Comparison of ENCODE assay signal across 17 cellular contexts in genomic region chr19:2787115-2787514, GRCh38. TPM values are rescaled to one million over a fixed set of nuclear protein-coding genes. Genes with fewer than 3 reads are reported as not detected.
DNase-seq lines count a peak whose midpoint lies in the region; ATAC-seq and TF ChIP-seq lines count a peak whose summit lies in the region.
"Had no signal": no experiment of that assay in that cellular context is flagged by ENCODE, and none has a peak within 500 bp of the region (broad histone marks: within the 10 kb centered on the region; RNA-seq: fewer than 3 reads in every experiment).

No MANE protein-coding gene starts in this region.

- peaks cover 3% of the 10 kb centered on the region for H3K36me3 Mint-ChIP-seq in CD4-positive, CD25-positive, alpha-beta regulatory T cell
- peaks cover 11% of the 10 kb centered on the region for H3K36me3 Mint-ChIP-seq in activated CD4-positive, alpha-beta memory T cell treated with anti-CD3 and anti-CD28 coated beads for 36 hours
- peaks cover 2% of the 10 kb centered on the region for H3K36me3 Mint-ChIP-seq in mesothelial cell of epicardium

- no peaks in the 10 kb centered on the region for H3K9me3 ChIP-seq in CD4-positive, CD25-positive, alpha-beta regulatory T cell (ENCODE audit: control insufficient read depth in 2 of 2, low read length in 2 of 2)
- H3K9me3 ChIP-seq: stomach had no signal

- no peak for TF ChIP-seq CTCF in GM12864 (IDR thresholded peaks at IDR 0.05; ENCODE audit: low read depth, low read length, missing control alignments)
- TF ChIP-seq CTCF in mesothelial cell of epicardium (IDR thresholded peaks at IDR 0.05; ENCODE audit: unreplicated experiment): no peak

- no peak overlapping the region for H3K4me3 ChIP-seq in CD4-positive, CD25-positive, alpha-beta regulatory T cell (ENCODE audit: low read depth, low read length)
- peak overlapping the region; percentile 3; the same call in 1 of the 2 replicates for H3K4me3 ChIP-seq in GM12864 (ENCODE audit: low read depth, low read length)
- H3K4me3 ChIP-seq: coronary artery had no signal

- peaks cover 14 to 53% (median 28%) of the 10 kb centered on the region in 4 donors for H3K4me1 Mint-ChIP-seq in CD4-positive, CD25-positive, alpha-beta regulatory T cell
- peaks cover 43% of the 10 kb centered on the region for H3K4me1 Mint-ChIP-seq in activated CD4-positive, alpha-beta memory T cell treated with anti-CD3 and anti-CD28 coated beads for 36 hours (ENCODE audit: low read depth)
- peaks cover 30% of the 10 kb centered on the region for H3K4me1 Mint-ChIP-seq in mesothelial cell of epicardium

- H3K4me1 ChIP-seq in CD4-positive, CD25-positive, alpha-beta regulatory T cell (ENCODE audit: control insufficient read depth, insufficient read depth, low read length, poor library complexity, severe bottlenecking): peaks cover 32% of the 10 kb centered on the region

- CTCF ChIA-PET in activated CD4-positive, alpha-beta memory T cell treated with anti-CD3 and anti-CD28 coated beads for 36 hours (lab: Charles Lee): interaction anchor here (1.3 kb wide), 1 partner anchor 138 kb away, joined by 4 read pairs; no protein-coding TSS in a partner anchor
- CTCF ChIA-PET in HEK293T (lab: Yijun Ruan, JAX): no interaction called here

- peaks cover 0 to 2% (median 0%) of the 10 kb centered on the region in 7 donors for H3K9me3 Mint-ChIP-seq in CD4-positive, CD25-positive, alpha-beta regulatory T cell
- H3K9me3 Mint-ChIP-seq in activated CD4-positive, alpha-beta memory T cell treated with anti-CD3 and anti-CD28 coated beads for 36 hours: no peaks in the 10 kb centered on the region
- no peaks in the 10 kb centered on the region for H3K9me3 Mint-ChIP-seq in mesothelial cell of epicardium
- H3K9me3 Mint-ChIP-seq: CD14-positive monocyte had no signal

- intact Hi-C loops in activated CD4-positive, alpha-beta memory T cell treated with anti-CD3 and anti-CD28 coated beads for 36 hours (cut with micrococcal nuclease): loop anchor here (10.0 kb wide), 1 partner anchor 718 kb away; the partner anchor contains the start of genes DOHH and FZR1

- ATAC-seq in CD4-positive, CD25-positive, alpha-beta regulatory T cell (ENCODE audit: low read depth in 2 of 2): no peak
- no peak for ATAC-seq in HG03442 (IDR thresholded peaks at IDR 0.05; ENCODE audit: unreplicated experiment)
- ATAC-seq in HG03571 (IDR thresholded peaks at IDR 0.05; ENCODE audit: unreplicated experiment): no peak

- no peak overlapping the region for H3K27ac ChIP-seq in CD4-positive, CD25-positive, alpha-beta regulatory T cell (ENCODE audit: insufficient read depth, low read length, poor library complexity, severe bottlenecking)
- H3K27ac ChIP-seq: coronary artery, stomach, WERI-Rb-1 had no signal

- H3K27me3 Mint-ChIP-seq in CD4-positive, CD25-positive, alpha-beta regulatory T cell: peaks cover 4% of the 10 kb centered on the region
- no peaks in the 10 kb centered on the region for H3K27me3 Mint-ChIP-seq in activated CD4-positive, alpha-beta memory T cell treated with anti-CD3 and anti-CD28 coated beads for 36 hours
- H3K27me3 Mint-ChIP-seq in mesothelial cell of epicardium (ENCODE audit: low read depth): no peaks in the 10 kb centered on the region

- POLR2A ChIA-PET in activated CD4-positive, alpha-beta memory T cell treated with anti-CD3 and anti-CD28 coated beads for 36 hours (lab: Charles Lee): no interaction called here
- POLR2A ChIA-PET in HEK293T (lab: Yijun Ruan, JAX): no interaction called here

- H3K4me3 Mint-ChIP-seq in CD4-positive, CD25-positive, alpha-beta regulatory T cell: peak overlapping the region; percentile 47 to 82 (median 75)
- H3K4me3 Mint-ChIP-seq in activated CD4-positive, alpha-beta memory T cell treated with anti-CD3 and anti-CD28 coated beads for 36 hours: peak overlapping the region; percentile 45
- peak overlapping the region; percentile 55 for H3K4me3 Mint-ChIP-seq in mesothelial cell of epicardium
- H3K4me3 Mint-ChIP-seq: CD14-positive monocyte had no signal

- no peaks in the 10 kb centered on the region for H3K27me3 ChIP-seq in CD4-positive, CD25-positive, alpha-beta regulatory T cell (ENCODE audit: control insufficient read depth, insufficient read depth, low read length)
- H3K27me3 ChIP-seq: stomach had no signal

- no peak for DNase-seq in CD4-positive, CD25-positive, alpha-beta regulatory T cell
- no peak for DNase-seq in GM12864 (ENCODE audit: low read depth)
- no peak for DNase-seq in activated CD4-positive, alpha-beta memory T cell treated with anti-CD3 and anti-CD28 coated beads for 36 hours
- DNase-seq in mesothelial cell of epicardium (ENCODE audit: low spot score in 2 of 2, unreplicated experiment in 2 of 2): no peak
- no peak for DNase-seq in HEK293T (ENCODE audit: extremely low spot score)
- DNase-seq: activated gamma-delta T cell treated with Interleukin-2 at 50 U/mL for 16 hours; GF-D8; midbrain; NCI-H187 treated with DMSO at 0.1 percent for 48 hours; NCI-H774; stimulated activated CD4-positive, alpha-beta T cell treated with anti-CD3 and anti-CD28 coated beads, Interleukin-2, amount 100 ng/mL, for 48 hours; stomach; WERI-Rb-1 had no signal

- H3K27ac Mint-ChIP-seq in CD4-positive, CD25-positive, alpha-beta regulatory T cell: no peak overlapping the region
- H3K27ac Mint-ChIP-seq in activated CD4-positive, alpha-beta memory T cell treated with anti-CD3 and anti-CD28 coated beads for 36 hours: no peak overlapping the region
- H3K27ac Mint-ChIP-seq in mesothelial cell of epicardium: no peak overlapping the region

- peaks cover 3% of the 10 kb centered on the region for H3K36me3 ChIP-seq in CD4-positive, CD25-positive, alpha-beta regulatory T cell (ENCODE audit: control insufficient read depth, insufficient read depth, low read length)

TF ChIP-seq in HEK293T, 16 proteins besides CTCF, POLR2A, EP300 and RAD21:
- no peak for TF ChIP-seq HDGF (IDR thresholded peaks at IDR 0.05; ENCODE audit: borderline replicate concordance)
- TF ChIP-seq CTBP1 (IDR thresholded peaks at IDR 0.05; ENCODE audit: borderline replicate concordance): no peak
- no peak for TF ChIP-seq FOXK2 (IDR thresholded peaks at IDR 0.05)
- no peak for TF ChIP-seq NFRKB (IDR thresholded peaks at IDR 0.05)
- TF ChIP-seq TARDBP (IDR thresholded peaks at IDR 0.05): no peak
- TF ChIP-seq LEF1 (IDR thresholded peaks at IDR 0.05; ENCODE audit: borderline replicate concordance): no peak
- TF ChIP-seq PKNOX1 (IDR thresholded peaks at IDR 0.05): no peak

RNA-seq across cellular contexts. Expression of gene THOP1, which starts 1.8 kb away (rescaled TPM):
- total RNA-seq in CD4-positive, CD25-positive, alpha-beta regulatory T cell: 26.5 TPM
- polyA plus RNA-seq in CD4-positive, CD25-positive, alpha-beta regulatory T cell: 10 to 100 TPM; 20.0 to 28.0 (median 23.3) TPM
- 100 to 1,000 TPM; 126 TPM for total RNA-seq in activated CD4-positive, alpha-beta memory T cell treated with anti-CD3 and anti-CD28 coated beads for 36 hours
- total RNA-seq in mesothelial cell of epicardium: 74.1 to 80.8 TPM (median 79.5 TPM) in 3 replicates

RNA-seq across cellular contexts. Expression of gene SGTA, which starts 4.0 kb away (rescaled TPM):
- total RNA-seq in CD4-positive, CD25-positive, alpha-beta regulatory T cell: 35.7 TPM
- polyA plus RNA-seq in CD4-positive, CD25-positive, alpha-beta regulatory T cell: 10 to 100 TPM; 28.2 to 35.3 (median 31.5) TPM
- total RNA-seq in activated CD4-positive, alpha-beta memory T cell treated with anti-CD3 and anti-CD28 coated beads for 36 hours: 10 to 100 TPM; 45.6 to 46.2 TPM
- 58.2 to 64.0 TPM (median 61.3 TPM) in 3 replicates for total RNA-seq in mesothelial cell of epicardium

RNA-seq across cellular contexts. Expression of gene ZNF554, which starts 32.6 kb away (rescaled TPM):
- 3.3 TPM for total RNA-seq in CD4-positive, CD25-positive, alpha-beta regulatory T cell
- 1 to 10 TPM; 1.8 to 6.1 (median 3.5) TPM for polyA plus RNA-seq in CD4-positive, CD25-positive, alpha-beta regulatory T cell
- 1 to 10 TPM; 2.0 TPM for total RNA-seq in activated CD4-positive, alpha-beta memory T cell treated with anti-CD3 and anti-CD28 coated beads for 36 hours
- total RNA-seq in mesothelial cell of epicardium: 12.6 to 13.3 TPM (median 13.2 TPM) in 3 replicates

RNA-seq across cellular contexts. Expression of gene SLC39A3, which starts 47.3 kb away (rescaled TPM):
- 14.6 TPM for total RNA-seq in CD4-positive, CD25-positive, alpha-beta regulatory T cell
- 10 to 100 TPM; 35.1 to 41.8 (median 36.9) TPM for polyA plus RNA-seq in CD4-positive, CD25-positive, alpha-beta regulatory T cell
- total RNA-seq in activated CD4-positive, alpha-beta memory T cell treated with anti-CD3 and anti-CD28 coated beads for 36 hours: 10 to 100 TPM; 21.0 to 24.0 TPM
- 27.5 to 29.7 TPM (median 28.8 TPM) in 3 replicates for total RNA-seq in mesothelial cell of epicardium

RNA-seq across cellular contexts. Expression of gene ZNF555, which starts 54.2 kb away (rescaled TPM):
- total RNA-seq in CD4-positive, CD25-positive, alpha-beta regulatory T cell: 3.0 TPM
- 1 to 10 TPM; 2.0 to 7.3 (median 7.1) TPM for polyA plus RNA-seq in CD4-positive, CD25-positive, alpha-beta regulatory T cell
- total RNA-seq in activated CD4-positive, alpha-beta memory T cell treated with anti-CD3 and anti-CD28 coated beads for 36 hours: 1 to 10 TPM; 3.6 to 3.8 TPM
- total RNA-seq in mesothelial cell of epicardium: 10.6 to 12.9 TPM (median 10.6 TPM) in 3 replicates
